Comparison of ENCODE assay signal across 13 cellular contexts in the genomic region with DNA sequence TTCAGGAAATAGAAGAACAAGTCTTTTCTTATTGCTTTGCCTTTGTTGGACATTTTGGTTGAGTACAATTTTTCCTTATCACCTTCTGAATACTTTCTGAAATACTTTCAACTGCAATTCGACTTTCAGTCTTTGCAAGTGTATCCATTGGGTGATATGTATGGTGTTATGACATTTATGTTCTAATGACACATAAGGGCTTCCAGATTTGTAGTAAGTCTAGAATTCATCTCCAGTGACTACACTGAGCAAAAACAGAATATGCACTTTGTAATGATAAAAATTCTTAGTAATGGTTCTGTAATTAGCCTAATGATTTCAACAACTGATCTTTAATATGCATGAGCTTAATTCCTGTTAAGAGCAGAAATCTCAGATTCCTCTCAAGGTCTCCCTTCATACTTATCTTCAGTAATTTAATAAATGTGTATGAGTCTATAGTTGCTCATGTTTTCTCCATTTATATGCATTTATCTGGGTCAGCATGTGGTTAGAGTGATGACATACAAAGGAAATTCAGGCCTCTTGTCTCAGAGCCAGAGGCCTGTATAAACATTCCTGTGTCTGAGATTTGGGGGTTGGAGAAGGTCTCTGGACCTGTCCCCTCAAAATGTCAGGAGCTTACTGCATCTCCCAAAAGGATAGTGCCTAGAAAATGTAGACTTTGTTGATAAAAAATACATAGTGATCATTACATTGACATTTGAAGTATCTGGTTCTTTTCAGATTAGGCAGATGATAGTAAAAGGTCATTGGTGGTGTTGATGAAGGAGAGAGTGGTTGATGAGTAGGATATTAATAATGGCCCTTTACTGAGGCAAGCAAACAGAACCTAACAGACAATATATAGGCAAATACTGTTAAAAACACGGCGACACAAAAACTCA.
A peak's percentile ranks its signal among the peaks of the same experiment; 100 is the strongest.
DNase-seq lines count a peak whose midpoint lies in the region; ATAC-seq and TF ChIP-seq lines count a peak whose summit lies in the region.
"Had no signal": no experiment of that assay in that cellular context is flagged by ENCODE, and none has a peak within 500 bp of the region (broad histone marks: within the 10 kb centered on the region; RNA-seq: fewer than 3 reads in every experiment).

No MANE protein-coding gene starts in this region.

- DNase-seq in activated CD4-positive, alpha-beta memory T cell treated with anti-CD3 and anti-CD28 coated beads for 36 hours, result no peak
- no peak for DNase-seq in activated CD4-positive, alpha-beta memory T cell treated with anti-CD3 and anti-CD28 coated beads, Interleukin-2, amount 10 ng/mL, durations not matched to agents 7 days and 5 days
- DNase-seq in ascending aorta (ENCODE audit: low spot score in 2 of 2) (no peak), iris pigment epithelial cell (ENCODE audit: low read depth) (peak; percentile 92), thoracic aorta (ENCODE audit: low spot score) (no peak), inferior parietal cortex (ENCODE audit: extremely low spot score) (no peak), SHP77 (lab: John Stamatoyannopoulos, UW) (no peak)
- DNase-seq in stimulated activated CD4-positive, alpha-beta T cell treated with anti-CD3 and anti-CD28 coated beads, Interleukin-15, amount 100 ng/mL, for 24 hours, result no peak
- DNase-seq: activated effector memory CD4-positive, alpha-beta T cell treated with Interleukin-2 at 50 U/mL for 16 hours; KG1; NCI-H526 treated with DMSO at 0.1 percent for 48 hours; nephron progenitor cell; stimulated activated CD4-positive, alpha-beta T cell treated with anti-CD3 and anti-CD28 coated beads, Interleukin-2, amount 100 ng/mL, for 48 hours had no signal

- intact Hi-C loops in activated CD4-positive, alpha-beta memory T cell treated with anti-CD3 and anti-CD28 coated beads for 36 hours (cut with micrococcal nuclease), result no loop called here
- intact Hi-C loops in ascending aorta (cut with DNase I), result no loop called here

- TF ChIP-seq CTCF in ascending aorta (IDR thresholded peaks at IDR 0.05), result no peak
- no peak for TF ChIP-seq CTCF in thoracic aorta (IDR thresholded peaks at IDR 0.05)

- POLR2A ChIA-PET in activated CD4-positive, alpha-beta memory T cell treated with anti-CD3 and anti-CD28 coated beads for 36 hours (lab: Charles Lee), result interaction anchor here (0.6 kb wide), 1 partner anchor 24 kb away, joined by 3 read pairs; no protein-coding TSS in a partner anchor
- POLR2A ChIA-PET in activated CD4-positive, alpha-beta memory T cell treated with anti-CD3 and anti-CD28 coated beads, Interleukin-2, amount 10 ng/mL, durations not matched to agents 7 days and 5 days (lab: Charles Lee), result interaction anchor here (0.8 kb wide), 1 partner anchor 13 kb away, joined by 3 read pairs; no protein-coding TSS in a partner anchor

- CTCF ChIA-PET in activated CD4-positive, alpha-beta memory T cell treated with anti-CD3 and anti-CD28 coated beads for 36 hours (lab: Charles Lee), result no interaction called here
- CTCF ChIA-PET in activated CD4-positive, alpha-beta memory T cell treated with anti-CD3 and anti-CD28 coated beads, Interleukin-2, amount 10 ng/mL, durations not matched to agents 7 days and 5 days (lab: Charles Lee), result no interaction called here

- H3K4me3 Mint-ChIP-seq in activated CD4-positive, alpha-beta memory T cell treated with anti-CD3 and anti-CD28 coated beads for 36 hours, result no peak overlapping the region
- H3K4me3 Mint-ChIP-seq in activated CD4-positive, alpha-beta memory T cell treated with anti-CD3 and anti-CD28 coated beads, Interleukin-2, amount 10 ng/mL, durations not matched to agents 7 days and 5 days, result no peak overlapping the region
- H3K4me3 Mint-ChIP-seq: nephron progenitor cell had no signal

- ATAC-seq in thoracic aorta (ENCODE audit: insufficient number of reproducible peaks, low FRiP score, low read depth), result no peak

- H3K27ac ChIP-seq in ascending aorta (peak overlapping the region; percentile 53 to 60), thoracic aorta (peak overlapping the region; percentile 37 to 53)

- H3K27ac Mint-ChIP-seq in activated CD4-positive, alpha-beta memory T cell treated with anti-CD3 and anti-CD28 coated beads for 36 hours, result peak overlapping the region; percentile 68
- H3K27ac Mint-ChIP-seq in activated CD4-positive, alpha-beta memory T cell treated with anti-CD3 and anti-CD28 coated beads, Interleukin-2, amount 10 ng/mL, durations not matched to agents 7 days and 5 days, result no peak overlapping the region
- H3K27ac Mint-ChIP-seq: nephron progenitor cell had no signal

- H3K4me1 Mint-ChIP-seq in activated CD4-positive, alpha-beta memory T cell treated with anti-CD3 and anti-CD28 coated beads for 36 hours (ENCODE audit: low read depth), result peaks cover 53% of the 10 kb centered on the region
- H3K4me1 Mint-ChIP-seq in activated CD4-positive, alpha-beta memory T cell treated with anti-CD3 and anti-CD28 coated beads, Interleukin-2, amount 10 ng/mL, durations not matched to agents 7 days and 5 days, result peaks cover 36% of the 10 kb centered on the region

- H3K9me3 ChIP-seq in ascending aorta (no peaks in the 10 kb centered on the region), thoracic aorta (no peaks in the 10 kb centered on the region)

- H3K36me3 ChIP-seq in ascending aorta (no peaks in the 10 kb centered on the region), thoracic aorta (no peaks in the 10 kb centered on the region)

- no peaks in the 10 kb centered on the region for H3K27me3 Mint-ChIP-seq in activated CD4-positive, alpha-beta memory T cell treated with anti-CD3 and anti-CD28 coated beads for 36 hours
- no peaks in the 10 kb centered on the region for H3K27me3 Mint-ChIP-seq in activated CD4-positive, alpha-beta memory T cell treated with anti-CD3 and anti-CD28 coated beads, Interleukin-2, amount 10 ng/mL, durations not matched to agents 7 days and 5 days

- H3K4me3 ChIP-seq in ascending aorta (no peak overlapping the region), thoracic aorta (no peak overlapping the region)

- H3K36me3 Mint-ChIP-seq in activated CD4-positive, alpha-beta memory T cell treated with anti-CD3 and anti-CD28 coated beads for 36 hours, result no peaks in the 10 kb centered on the region
- H3K36me3 Mint-ChIP-seq in activated CD4-positive, alpha-beta memory T cell treated with anti-CD3 and anti-CD28 coated beads, Interleukin-2, amount 10 ng/mL, durations not matched to agents 7 days and 5 days (ENCODE audit: low read depth), result peaks cover 6% of the 10 kb centered on the region

- no peaks in the 10 kb centered on the region for H3K9me3 Mint-ChIP-seq in activated CD4-positive, alpha-beta memory T cell treated with anti-CD3 and anti-CD28 coated beads for 36 hours
- H3K9me3 Mint-ChIP-seq in activated CD4-positive, alpha-beta memory T cell treated with anti-CD3 and anti-CD28 coated beads, Interleukin-2, amount 10 ng/mL, durations not matched to agents 7 days and 5 days, result peaks cover 10% of the 10 kb centered on the region
- H3K9me3 Mint-ChIP-seq: nephron progenitor cell had no signal

- H3K4me1 ChIP-seq in ascending aorta (peaks cover 0 to 21% of the 10 kb centered on the region in 2 donors), thoracic aorta (ENCODE audit: control insufficient read depth in 1 of 2, low read depth in 2 of 2) (peaks cover 12 to 58% of the 10 kb centered on the region in 2 donors)

- H3K27me3 ChIP-seq in ascending aorta, result no peaks in the 10 kb centered on the region
- no peaks in the 10 kb centered on the region for H3K27me3 ChIP-seq in thoracic aorta (replicated peaks; ENCODE audit: insufficient read depth)
